ENCODE assay signal across 12 cellular contexts in genomic region chr1:29341936-29342335, GRCh38.
DNase-seq lines count a peak whose midpoint lies in the region; ATAC-seq and TF ChIP-seq lines count a peak whose summit lies in the region.
"Had no signal": no experiment of that assay in that cellular context is flagged by ENCODE, and none has a peak within 500 bp of the region (broad histone marks: within the 10 kb centered on the region; RNA-seq: fewer than 3 reads in every experiment).

No MANE protein-coding gene starts in this region.

- intact Hi-C loops in MCF 10A (cut with micrococcal nuclease): loop anchor here (1.0 to 5.0 kb wide), 4 partner anchors 105 to 1365 kb away; partner anchors contain the start of gene PTPRU
- intact Hi-C loops in mammary epithelial cell (cut with micrococcal nuclease): loop anchor here (1.0 to 5.0 kb wide), 3 partner anchors 54 to 103 kb away; no protein-coding TSS in a partner anchor
- intact Hi-C loops in esophagus muscularis mucosa (cut with DNase I): no loop called here

- H3K4me3 Mint-ChIP-seq in MCF 10A (ENCODE audit: unreplicated experiment): no peak overlapping the region
- H3K4me3 Mint-ChIP-seq in T-helper 17 cell: no peak overlapping the region
- no peak overlapping the region for H3K4me3 Mint-ChIP-seq in activated naive CD4-positive, alpha-beta T cell treated with anti-CD3 and anti-CD28 coated beads, Interleukin-2, amount 10 ng/mL, durations not matched to agents 7 days and 5 days

- H3K79me2 ChIP-seq in mammary epithelial cell (ENCODE audit: insufficient read depth, low read length): no peaks in the 10 kb centered on the region

- H3K27ac Mint-ChIP-seq in MCF 10A (ENCODE audit: low read depth, unreplicated experiment): no peak overlapping the region
- H3K27ac Mint-ChIP-seq in T-helper 17 cell: peak overlapping the region; percentile 17
- no peak overlapping the region for H3K27ac Mint-ChIP-seq in activated naive CD4-positive, alpha-beta T cell treated with anti-CD3 and anti-CD28 coated beads, Interleukin-2, amount 10 ng/mL, durations not matched to agents 7 days and 5 days

- peak; percentile 6 for DNase-seq in MCF 10A (ENCODE audit: unreplicated experiment)
- DNase-seq in mammary epithelial cell: no peak
- no peak for DNase-seq in T-helper 17 cell
- DNase-seq in fibroblast of pulmonary artery (ENCODE audit: low read depth): peak; percentile 4
- no peak for DNase-seq in esophagus muscularis mucosa (ENCODE audit: extremely low spot score)
- no peak for DNase-seq in effector memory CD4-positive, alpha-beta T cell
- DNase-seq in DMS79 (lab: John Stamatoyannopoulos, UW): no peak
- DNase-seq in activated naive CD4-positive, alpha-beta T cell treated with anti-CD3 and anti-CD28 coated beads, Interleukin-2, amount 10 ng/mL, durations not matched to agents 7 days and 5 days: no peak
- DNase-seq: activated T-cell treated with anti-CD3 and anti-CD28 coated beads, Interleukin-2, amount 50 U/mL, for 1 hour; adrenal gland; NCI-H1048; NCI-H2171 had no signal

- H3K4me1 ChIP-seq in mammary epithelial cell (ENCODE audit: insufficient read depth, low read length) (no peaks in the 10 kb centered on the region), esophagus muscularis mucosa (no peaks in the 10 kb centered on the region)
- no peaks in the 10 kb centered on the region for H3K4me1 ChIP-seq in effector memory CD4-positive, alpha-beta T cell (ENCODE audit: control insufficient read depth, insufficient read depth, low read length, poor library complexity, severe bottlenecking)
- H3K4me1 ChIP-seq: adrenal gland had no signal

- H4K20me1 ChIP-seq in mammary epithelial cell (ENCODE audit: insufficient read depth, low read length): no peaks in the 10 kb centered on the region

- in situ Hi-C loops in mammary epithelial cell (cut with MboI; ENCODE audit: low sequenced_read_pairs in 2 of 2): no loop called here

- H3K27ac ChIP-seq in mammary epithelial cell (ENCODE audit: insufficient read depth, low read depth, low read length) (no peak overlapping the region), esophagus muscularis mucosa (replicated peaks in 1 of 4) (no peak overlapping the region)
- no peak overlapping the region for H3K27ac ChIP-seq in effector memory CD4-positive, alpha-beta T cell (ENCODE audit: insufficient read depth, low read length, poor library complexity, severe bottlenecking)
- H3K27ac ChIP-seq: adrenal gland had no signal

- no peak for ATAC-seq in T-helper 17 cell

- TF ChIP-seq POLR2A in esophagus muscularis mucosa (IDR thresholded peaks at IDR 0.05; ENCODE audit: low read depth): no peak

- H3K9me3 ChIP-seq in mammary epithelial cell (replicated peaks; ENCODE audit: insufficient read depth, low read length) (no peaks in the 10 kb centered on the region), T-helper 17 cell (ENCODE audit: control insufficient read depth, low read length, poor library complexity, severe bottlenecking) (no peaks in the 10 kb centered on the region), esophagus muscularis mucosa (no peaks in the 10 kb centered on the region)
- no peaks in the 10 kb centered on the region for H3K9me3 ChIP-seq in effector memory CD4-positive, alpha-beta T cell (ENCODE audit: control insufficient read depth, low read length)
- H3K9me3 ChIP-seq: adrenal gland had no signal

- H3K27me3 ChIP-seq in mammary epithelial cell (ENCODE audit: insufficient read depth, low read length) (no peaks in the 10 kb centered on the region), esophagus muscularis mucosa (peaks cover 0 to 58% (median 0%) of the 10 kb centered on the region in 4 donors)
- no peaks in the 10 kb centered on the region for H3K27me3 ChIP-seq in effector memory CD4-positive, alpha-beta T cell (replicated peaks; ENCODE audit: control insufficient read depth, insufficient read depth, low read length, poor library complexity, severe bottlenecking)
- H3K27me3 ChIP-seq: adrenal gland had no signal

- no peak overlapping the region for H2AFZ ChIP-seq in mammary epithelial cell (ENCODE audit: low read depth, low read length)

- no peak for TF ChIP-seq EP300 in esophagus muscularis mucosa (IDR thresholded peaks at IDR 0.05)

- BruUV-seq in MCF 10A (replicated peaks; lab: Mats Ljungman, UMichigan) (no TSS peak), mammary epithelial cell (replicated peaks; lab: Mats Ljungman, UMichigan) (no TSS peak)

- POLR2A ChIA-PET in MCF 10A (lab: Yijun Ruan, JAX): interaction anchor here (0.6 kb wide), 1 partner anchor 96 kb away, joined by 3 read pairs; no protein-coding TSS in a partner anchor

- H3K4me3 ChIP-seq in mammary epithelial cell (replicated peaks in 1 of 3; ENCODE audit: insufficient read depth in 1 of 3, low read depth in 2 of 3, low read length in 3 of 3): no peak overlapping the region
- H3K4me3 ChIP-seq in fibroblast of pulmonary artery (replicated peaks; ENCODE audit: low read depth, low read length): no peak overlapping the region
- no peak overlapping the region for H3K4me3 ChIP-seq in esophagus muscularis mucosa
- H3K4me3 ChIP-seq in effector memory CD4-positive, alpha-beta T cell (ENCODE audit: insufficient read depth, low read depth, low read length, poor library complexity, severe bottlenecking): no peak overlapping the region
- H3K4me3 ChIP-seq: adrenal gland had no signal

- peaks cover 42% of the 10 kb centered on the region for H3K27me3 Mint-ChIP-seq in MCF 10A (ENCODE audit: insufficient read depth, unreplicated experiment)
- peaks cover 70% of the 10 kb centered on the region for H3K27me3 Mint-ChIP-seq in T-helper 17 cell
- H3K27me3 Mint-ChIP-seq in activated naive CD4-positive, alpha-beta T cell treated with anti-CD3 and anti-CD28 coated beads, Interleukin-2, amount 10 ng/mL, durations not matched to agents 7 days and 5 days: peaks cover 47% of the 10 kb centered on the region

- no peak overlapping the region for H3K4me2 ChIP-seq in mammary epithelial cell (ENCODE audit: insufficient read depth, low read depth, low read length)

- H3K9ac ChIP-seq in mammary epithelial cell (ENCODE audit: insufficient read depth, low read length): no peak overlapping the region

- TF ChIP-seq CTCF in MCF 10A (IDR thresholded peaks at IDR 0.05; ENCODE audit: unreplicated experiment) (no peak), mammary epithelial cell (conservative IDR thresholded peaks at IDR 0.05 in 1 of 2, IDR thresholded peaks at IDR 0.05 in 1 of 2; ENCODE audit: extremely low read depth in 1 of 2, insufficient read depth in 1 of 2, low read depth in 1 of 2, low read length in 2 of 2) (peak in 1 of 2 donors; percentile 33), fibroblast of pulmonary artery (IDR thresholded peaks at IDR 0.05; ENCODE audit: low read length, missing control alignments) (peak; percentile 34), esophagus muscularis mucosa (IDR thresholded peaks at IDR 0.05) (no peak)

- H3K36me3 Mint-ChIP-seq in MCF 10A (ENCODE audit: insufficient read depth, unreplicated experiment) (no peaks in the 10 kb centered on the region), T-helper 17 cell (ENCODE audit: low read depth) (peaks cover 3% of the 10 kb centered on the region)
- H3K36me3 Mint-ChIP-seq in activated naive CD4-positive, alpha-beta T cell treated with anti-CD3 and anti-CD28 coated beads, Interleukin-2, amount 10 ng/mL, durations not matched to agents 7 days and 5 days: no peaks in the 10 kb centered on the region

- CTCF ChIA-PET in MCF 10A (lab: Yijun Ruan, JAX): interaction anchor here (0.6 to 1.5 kb wide), 8 partner anchors 9 to 1038 kb away, joined by 3 to 6 read pairs (median 3); no protein-coding TSS in a partner anchor
- CTCF ChIA-PET in mammary epithelial cell (lab: Charles Lee; ENCODE audit: low non-redundant PET): no interaction called here
- CTCF ChIA-PET in activated naive CD4-positive, alpha-beta T cell treated with anti-CD3 and anti-CD28 coated beads, Interleukin-2, amount 10 ng/mL, durations not matched to agents 7 days and 5 days (lab: Charles Lee): interaction anchor here (1.3 to 1.4 kb wide), 3 partner anchors 9 to 848 kb away, joined by 3 to 10 read pairs (median 3); no protein-coding TSS in a partner anchor

- no peaks in the 10 kb centered on the region for H3K4me1 Mint-ChIP-seq in MCF 10A (ENCODE audit: insufficient read depth, unreplicated experiment)
- peaks cover 14% of the 10 kb centered on the region for H3K4me1 Mint-ChIP-seq in T-helper 17 cell
- no peaks in the 10 kb centered on the region for H3K4me1 Mint-ChIP-seq in activated naive CD4-positive, alpha-beta T cell treated with anti-CD3 and anti-CD28 coated beads, Interleukin-2, amount 10 ng/mL, durations not matched to agents 7 days and 5 days

- 51% methylated on average over 4 of the region's 4 CpGs for WGBS in mammary epithelial cell (ENCODE audit: low coverage, missing lambda C conversion rate)
- WGBS in esophagus muscularis mucosa: 82% methylated on average over 4 of the region's 4 CpGs

- H3K36me3 ChIP-seq in mammary epithelial cell (ENCODE audit: insufficient read depth, low read length) (no peaks in the 10 kb centered on the region), esophagus muscularis mucosa (no peaks in the 10 kb centered on the region)
- H3K36me3 ChIP-seq in effector memory CD4-positive, alpha-beta T cell (ENCODE audit: control insufficient read depth, insufficient read depth, low read length): no peaks in the 10 kb centered on the region
- H3K36me3 ChIP-seq: adrenal gland had no signal

- H3K9me3 Mint-ChIP-seq in MCF 10A (ENCODE audit: unreplicated experiment): no peaks in the 10 kb centered on the region
- no peaks in the 10 kb centered on the region for H3K9me3 Mint-ChIP-seq in activated naive CD4-positive, alpha-beta T cell treated with anti-CD3 and anti-CD28 coated beads, Interleukin-2, amount 10 ng/mL, durations not matched to agents 7 days and 5 days

- dilution Hi-C loops in mammary epithelial cell (cut with HindIII; ENCODE audit: low sequenced_read_pairs): no loop called here

Comparison
In these comparisons a context has a peak if more than half of its experiments do, and no peak if none do; other contexts are left out.
1. DNase-seq: peak in MCF 10A (single experiment) and fibroblast of pulmonary artery (single experiment); none in mammary epithelial cell (single experiment), T-helper 17 cell (0 of 3), esophagus muscularis mucosa (single experiment), effector memory CD4-positive, alpha-beta T cell (0 of 3), DMS79 (single experiment) and activated naive CD4-positive, alpha-beta T cell treated with anti-CD3 and anti-CD28 coated beads, Interleukin-2, amount 10 ng/mL, durations not matched to agents 7 days and 5 days (single experiment).